In the genomic region with DNA sequence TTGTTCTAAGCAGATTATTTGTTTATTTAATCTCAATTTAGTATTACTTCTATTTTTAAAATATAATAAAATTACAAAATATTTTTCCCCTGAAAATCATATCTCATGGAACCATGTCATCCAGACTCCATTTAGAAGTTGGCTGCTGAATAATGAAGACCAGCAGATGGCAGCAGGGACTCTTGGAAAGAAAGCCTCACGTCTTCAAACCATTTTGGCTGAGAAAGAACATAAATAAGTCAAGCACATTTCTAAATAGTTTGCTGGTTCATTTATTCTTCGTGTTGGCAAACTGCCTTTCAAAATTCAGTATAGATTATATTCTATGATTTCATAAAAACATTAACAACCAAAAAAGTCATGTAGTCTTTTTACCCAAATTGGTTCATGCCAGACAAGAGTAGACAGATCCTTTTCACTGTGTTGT, we compare ENCODE assay signal across 8 cellular contexts.
DNase-seq lines count a peak whose midpoint lies in the region; TF ChIP-seq lines count a peak whose summit lies in the region.

No MANE protein-coding gene starts in this region.

- 1% methylated on average over 2 of the region's 2 CpGs for WGBS in liver

- no peaks in the 10 kb centered on the region for H4K20me1 ChIP-seq in PC-9 (ENCODE audit: insufficient read depth)

- TF ChIP-seq RAD21 in liver (IDR thresholded peaks at IDR 0.05): peak; percentile 94 to 95

- no peak overlapping the region for H2AFZ ChIP-seq in PC-9

- H3K79me2 ChIP-seq in PC-9 (ENCODE audit: low read depth): no peaks in the 10 kb centered on the region

- no peak overlapping the region for H3K4me2 ChIP-seq in PC-9

- H3K4me3 ChIP-seq in PC-9: no peak overlapping the region
- no peak overlapping the region for H3K4me3 ChIP-seq in choroid plexus epithelial cell (ENCODE audit: low read depth, low read length)
- no peak overlapping the region for H3K4me3 ChIP-seq in liver (ENCODE audit: low read depth in 1 of 3, low read length in 3 of 3)

- no peaks in the 10 kb centered on the region for H3K36me3 ChIP-seq in PC-9 (ENCODE audit: low read depth)
- peaks cover 0 to 1% (median 0%) of the 10 kb centered on the region in 4 donors for H3K36me3 ChIP-seq in liver (ENCODE audit: control insufficient read depth in 4 of 4, insufficient read depth in 3 of 4, low read depth in 1 of 4, low read length in 3 of 4)

- H3K9me2 ChIP-seq in PC-9 (ENCODE audit: insufficient read depth): no peaks in the 10 kb centered on the region

- intact Hi-C loops in PC-9 (cut with micrococcal nuclease; ENCODE audit: unreplicated experiment): loop anchor here (1.0 to 10.0 kb wide), 7 partner anchors 207 to 885 kb away; partner anchors contain the start of gene TNFRSF21

- H3K9me3 ChIP-seq in PC-9 (ENCODE audit: insufficient read depth, low read depth) (no peaks in the 10 kb centered on the region), liver (ENCODE audit: control insufficient read depth in 4 of 4, low read length in 3 of 4) (no peaks in the 10 kb centered on the region)

- no peak overlapping the region for H3K9ac ChIP-seq in liver (ENCODE audit: low read depth in 1 of 2, low read length in 2 of 2)

- H3F3A ChIP-seq in PC-9 (ENCODE audit: insufficient read depth, low read depth): peaks cover 12% of the 10 kb centered on the region; the same call in 1 of the 2 replicates

- H3K4me1 ChIP-seq in PC-9 (replicated peaks; ENCODE audit: insufficient read depth): peaks cover 11% of the 10 kb centered on the region; the same call in 1 of the 2 replicates
- H3K4me1 ChIP-seq in liver (ENCODE audit: control insufficient read depth in 4 of 4, insufficient read depth in 4 of 4, low read length in 3 of 4): no peaks in the 10 kb centered on the region

- CTCF ChIA-PET in PC-9 (lab: Charles Lee): interaction anchor here (0.7 kb wide), 1 partner anchor 676 kb away, joined by 7 read pairs; no protein-coding TSS in a partner anchor

- H3K27me3 ChIP-seq in PC-9 (ENCODE audit: insufficient read depth, low read depth) (no peaks in the 10 kb centered on the region), liver (ENCODE audit: control insufficient read depth in 4 of 4, insufficient read depth in 4 of 4, low read length in 3 of 4) (no peaks in the 10 kb centered on the region)

- TF ChIP-seq CTCF in PC-9 (conservative IDR thresholded peaks at IDR 0.05) (peak; percentile 83), choroid plexus epithelial cell (conservative IDR thresholded peaks at IDR 0.05; ENCODE audit: low read depth, low read length) (peak; percentile 91), liver (IDR thresholded peaks at IDR 0.05; ENCODE audit: low read depth, low read length, missing input control) (peak; percentile 81)

- H3K27ac ChIP-seq in PC-9 (no peak overlapping the region), liver (ENCODE audit: low read depth in 1 of 2, low read length in 2 of 2) (no peak overlapping the region)

- POLR2A ChIA-PET in PC-9 (lab: Charles Lee; ENCODE audit: unreplicated experiment): no interaction called here

- no TSS peak for BruUV-seq in PC-9 (replicated peaks; lab: Mats Ljungman, UMichigan)

- DNase-seq in NOMO-1 (lab: John Stamatoyannopoulos, UW; ENCODE audit: unreplicated experiment in 2 of 2) (peak; percentile 8 to 41), NOMO-1 treated with dmso at 0.1 percent for 144 hours (lab: John Stamatoyannopoulos, UW; ENCODE audit: unreplicated experiment) (no peak), KG1 (lab: John Stamatoyannopoulos, UW) (peak; percentile 39), PC-9 (peak in 1 of 2 experiments; percentile 48), choroid plexus epithelial cell (ENCODE audit: low read depth) (peak; percentile 90), ureter (ENCODE audit: low spot score) (peak; percentile 62)
- DNase-seq in activated T-cell treated with anti-CD3 and anti-CD28 coated beads, Interleukin-2, amount 50 U/mL, for 1 hour: no peak

TF ChIP-seq in liver, 16 proteins besides CTCF, POLR2A, EP300 and RAD21:
- TF ChIP-seq RXRA (IDR thresholded peaks at IDR 0.05): no peak
- no peak for TF ChIP-seq TAF1 (conservative IDR thresholded peaks at IDR 0.05)
- TF ChIP-seq GABPA (IDR thresholded peaks at IDR 0.05 in 1 of 2, conservative IDR thresholded peaks at IDR 0.05 in 1 of 2): no peak
- no peak for TF ChIP-seq HNF4G (IDR thresholded peaks at IDR 0.05)
- no peak for TF ChIP-seq SP1 (IDR thresholded peaks at IDR 0.05)
- TF ChIP-seq FOXA1 (IDR thresholded peaks at IDR 0.05): no peak
- no peak for TF ChIP-seq JUND (IDR thresholded peaks at IDR 0.05)
- TF ChIP-seq YY1 (IDR thresholded peaks at IDR 0.05): no peak

Comparison
In these comparisons a context has a peak if more than half of its experiments do, and no peak if none do; other contexts are left out.
1. DNase-seq: peak in NOMO-1 (2 of 2), KG1 (single experiment), choroid plexus epithelial cell (single experiment) and ureter (single experiment); none in NOMO-1 treated with dmso at 0.1 percent for 144 hours (single experiment) and activated T-cell treated with anti-CD3 and anti-CD28 coated beads, Interleukin-2, amount 50 U/mL, for 1 hour (single experiment).
2. Peak in every context shown above with its lines, with median percentiles within 50 percentile points of each other: CTCF ChIP-seq.